In genomic region chr17:1716912-1717695, GRCh38 we compare ENCODE assay signal across 1 cellular context.
A peak's percentile ranks its signal among the peaks of the same experiment; 100 is the strongest.
TF ChIP-seq lines count a peak whose summit lies in the region.

No MANE protein-coding gene starts in this region.

TF ChIP-seq in K562, 482 proteins besides CTCF, POLR2A, EP300 and RAD21 (continued from another document):
- TF ChIP-seq, protein P1, sequence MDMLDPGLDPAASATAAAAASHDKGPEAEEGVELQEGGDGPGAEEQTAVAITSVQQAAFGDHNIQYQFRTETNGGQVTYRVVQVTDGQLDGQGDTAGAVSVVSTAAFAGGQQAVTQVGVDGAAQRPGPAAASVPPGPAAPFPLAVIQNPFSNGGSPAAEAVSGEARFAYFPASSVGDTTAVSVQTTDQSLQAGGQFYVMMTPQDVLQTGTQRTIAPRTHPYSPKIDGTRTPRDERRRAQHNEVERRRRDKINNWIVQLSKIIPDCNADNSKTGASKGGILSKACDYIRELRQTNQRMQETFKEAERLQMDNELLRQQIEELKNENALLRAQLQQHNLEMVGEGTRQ (CRISPR knock-in tag; IDR thresholded peaks at IDR 0.05) = peak; percentile 61
- TF ChIP-seq CREBBP (IDR thresholded peaks at IDR 0.05; ENCODE audit: low read depth, low read length) (no peak), POU5F1 (IDR thresholded peaks at IDR 0.05; ENCODE audit: borderline replicate concordance, low read depth, low read length, partially characterized antibody) (no peak), TEAD1 (CRISPR knock-in tag; IDR thresholded peaks at IDR 0.05) (no peak), SMAD3 (CRISPR knock-in tag; conservative IDR thresholded peaks at IDR 0.05) (no peak), L3MBTL2 (IDR thresholded peaks at IDR 0.05) (peak; percentile 69), SMAD4 (CRISPR knock-in tag; conservative IDR thresholded peaks at IDR 0.05) (no peak), TOE1 (IDR thresholded peaks at IDR 0.05; ENCODE audit: borderline replicate concordance) (peak; percentile 92), TOE1 (CRISPR knock-in tag; IDR thresholded peaks at IDR 0.05; ENCODE audit: borderline replicate concordance, low read depth) (no peak), MCM7 (IDR thresholded peaks at IDR 0.05) (no peak), ZFX (CRISPR knock-in tag; IDR thresholded peaks at IDR 0.05) (peak; percentile 65)
